In the genomic region with DNA sequence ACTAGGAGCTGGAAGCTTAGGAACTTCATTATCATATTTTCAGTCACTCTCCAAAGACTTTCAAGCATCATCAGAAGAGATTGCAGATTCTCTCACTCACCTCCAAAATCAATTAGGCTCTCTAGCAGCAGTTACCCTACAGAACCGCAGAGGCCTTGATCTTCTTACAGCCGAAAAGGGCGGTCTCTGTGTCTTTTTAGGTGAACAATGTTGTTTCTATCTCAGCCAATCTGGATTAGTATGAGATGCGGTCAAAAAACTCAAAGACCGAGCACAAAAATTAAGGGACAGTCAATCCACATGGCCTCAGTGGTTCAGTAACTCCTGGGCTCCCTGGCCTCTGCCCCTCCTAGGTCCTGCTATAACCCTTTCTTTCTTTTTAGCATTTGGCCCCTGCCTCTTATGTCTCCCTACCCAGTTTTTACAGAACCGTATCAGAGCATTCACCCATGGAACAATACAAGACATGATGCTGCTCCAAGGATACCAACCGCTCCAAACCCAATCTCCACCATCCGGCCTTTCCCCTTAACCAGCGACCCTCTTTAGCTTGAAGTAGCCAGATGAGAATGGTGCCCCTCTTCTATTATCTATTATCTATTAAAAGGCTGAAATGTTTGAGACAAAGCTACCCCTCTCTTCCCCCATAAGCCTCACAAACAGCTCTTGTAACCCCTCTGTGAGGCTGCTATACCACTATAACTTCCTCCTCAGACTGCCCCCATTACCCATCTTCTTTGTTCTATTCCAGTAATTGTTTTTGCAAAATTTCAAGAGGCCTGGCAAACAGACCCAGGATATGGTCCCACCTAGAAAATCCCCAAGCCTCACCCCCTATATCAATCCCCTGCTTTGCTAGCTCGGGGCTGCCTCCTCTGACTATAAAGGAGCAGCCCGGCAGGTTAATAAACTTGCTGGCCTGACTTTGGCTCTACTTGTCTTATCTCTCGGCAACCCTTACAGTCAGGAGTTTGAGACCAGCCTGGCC, we compare ENCODE assay signal across 18 cellular contexts. TPM values are rescaled to one million over a fixed set of nuclear protein-coding genes. Genes with fewer than 3 reads are reported as not detected.
DNase-seq lines count a peak whose midpoint lies in the region; ATAC-seq and TF ChIP-seq lines count a peak whose summit lies in the region.
"Had no signal": no experiment of that assay in that cellular context is flagged by ENCODE, and none has a peak within 500 bp of the region (broad histone marks: within the 10 kb centered on the region; RNA-seq: fewer than 3 reads in every experiment).

No MANE protein-coding gene starts in this region.

- CTCF ChIA-PET in activated CD8-positive, alpha-beta T cell treated with anti-CD3 and anti-CD28 coated beads for 36 hours (lab: Charles Lee) = interaction anchor here (0.8 to 2.3 kb wide), 7 partner anchors 8 to 78 kb away, joined by 3 to 10 read pairs (median 5); no protein-coding TSS in a partner anchor
- CTCF ChIA-PET in HEK293T (lab: Yijun Ruan, JAX) = no interaction called here

- POLR2A ChIA-PET in activated CD8-positive, alpha-beta T cell treated with anti-CD3 and anti-CD28 coated beads for 36 hours (lab: Charles Lee) = interaction anchor here (1.0 to 14.5 kb wide), 8 partner anchors 9 to 62 kb away, joined by 3 to 199 read pairs (median 6); a partner anchor contains a TSS
- POLR2A ChIA-PET in HEK293T (lab: Yijun Ruan, JAX) = no interaction called here

- intact Hi-C loops in activated CD8-positive, alpha-beta T cell treated with anti-CD3 and anti-CD28 coated beads for 36 hours (cut with micrococcal nuclease) = loop anchor here (10.0 kb wide), 1 partner anchor 52 kb away; a partner anchor contains a TSS

- H3K27me3 Mint-ChIP-seq in activated T-cell treated with anti-CD3 and anti-CD28 coated beads, Interleukin-2, amount 50 U/mL, for 4 hours (ENCODE audit: low read depth) = no peaks in the 10 kb centered on the region
- H3K27me3 Mint-ChIP-seq in activated CD8-positive, alpha-beta T cell treated with anti-CD3 and anti-CD28 coated beads for 36 hours = no peaks in the 10 kb centered on the region
- H3K27me3 Mint-ChIP-seq: IgD-negative memory B cell had no signal

- no peaks in the 10 kb centered on the region for H3K9me3 Mint-ChIP-seq in activated T-cell treated with anti-CD3 and anti-CD28 coated beads, Interleukin-2, amount 50 U/mL, for 4 hours
- no peaks in the 10 kb centered on the region for H3K9me3 Mint-ChIP-seq in activated CD8-positive, alpha-beta T cell treated with anti-CD3 and anti-CD28 coated beads for 36 hours
- H3K9me3 Mint-ChIP-seq: GM23338, IgD-negative memory B cell had no signal

- no peak overlapping the region for H3K4me3 Mint-ChIP-seq in activated T-cell treated with anti-CD3 and anti-CD28 coated beads, Interleukin-2, amount 50 U/mL, for 4 hours
- no peak overlapping the region for H3K4me3 Mint-ChIP-seq in activated CD8-positive, alpha-beta T cell treated with anti-CD3 and anti-CD28 coated beads for 36 hours
- H3K4me3 Mint-ChIP-seq: GM23338, IgD-negative memory B cell had no signal

- no peaks in the 10 kb centered on the region for H3K36me3 Mint-ChIP-seq in activated T-cell treated with anti-CD3 and anti-CD28 coated beads, Interleukin-2, amount 50 U/mL, for 4 hours (ENCODE audit: insufficient read depth)
- peaks cover 12% of the 10 kb centered on the region for H3K36me3 Mint-ChIP-seq in activated CD8-positive, alpha-beta T cell treated with anti-CD3 and anti-CD28 coated beads for 36 hours (ENCODE audit: low read depth)

- peaks cover 10% of the 10 kb centered on the region for H3K4me1 Mint-ChIP-seq in activated T-cell treated with anti-CD3 and anti-CD28 coated beads, Interleukin-2, amount 50 U/mL, for 4 hours (ENCODE audit: low read depth)
- peaks cover 16% of the 10 kb centered on the region for H3K4me1 Mint-ChIP-seq in activated CD8-positive, alpha-beta T cell treated with anti-CD3 and anti-CD28 coated beads for 36 hours (ENCODE audit: low read depth)
- H3K4me1 Mint-ChIP-seq: GM23338, IgD-negative memory B cell had no signal

- no peak overlapping the region for H3K27ac Mint-ChIP-seq in activated CD8-positive, alpha-beta T cell treated with anti-CD3 and anti-CD28 coated beads for 36 hours
- H3K27ac Mint-ChIP-seq: GM23338, IgD-negative memory B cell had no signal

- DNase-seq in activated T-cell treated with anti-CD3 and anti-CD28 coated beads, Interleukin-2, amount 50 U/mL, for 4 hours = no peak
- no peak for DNase-seq in activated T-cell treated with anti-CD3 and anti-CD28 coated beads for 4 hours
- DNase-seq in DMS79 (lab: John Stamatoyannopoulos, UW) = peak; percentile 73
- DNase-seq in activated CD8-positive, alpha-beta T cell treated with anti-CD3 and anti-CD28 coated beads for 36 hours = peak; percentile 58
- DNase-seq in stimulated activated naive CD8-positive, alpha-beta T cell treated with anti-CD3 and anti-CD28 coated beads, Interleukin-15, Interleukin-2, amounts not matched to agents 100 U/mL and 50 U/mL, for 24 hours = no peak
- no peak for DNase-seq in HEK293T (ENCODE audit: extremely low spot score)
- DNase-seq: HCEC 1CT, NCI-H1105 treated with DMSO at 0.1 percent for 48 hours, NCI-H1694 treated with DMSO at 0.1 percent for 48 hours, NCI-H2107, NCI-H345, NCI-H526, PC-3, SIG-M5 had no signal

- TF ChIP-seq CTCF in activated CD8-positive, alpha-beta T cell treated with anti-CD3 and anti-CD28 coated beads for 36 hours (IDR thresholded peaks at IDR 0.05) = no peak

- peak; percentile 33 to 57 for ATAC-seq in activated T-cell treated with anti-CD3 and anti-CD28 coated beads, Interleukin-2, amount 50 U/mL, for 4 hours
- peak; percentile 32 for ATAC-seq in activated CD8-positive, alpha-beta T cell treated with anti-CD3 and anti-CD28 coated beads for 36 hours
- peak; percentile 17 for ATAC-seq in stimulated activated naive CD8-positive, alpha-beta T cell treated with anti-CD3 and anti-CD28 coated beads, Interleukin-15, Interleukin-2, amounts not matched to agents 100 U/mL and 50 U/mL, for 24 hours
- no peak for ATAC-seq in HG03095 (IDR thresholded peaks at IDR 0.05; ENCODE audit: unreplicated experiment)
- ATAC-seq: GM23338, PC-3 had no signal

TF ChIP-seq in HEK293T, 16 proteins besides CTCF, POLR2A, EP300 and RAD21:
- TF ChIP-seq L3MBTL2 (conservative IDR thresholded peaks at IDR 0.05) = no peak
- TF ChIP-seq NFRKB (IDR thresholded peaks at IDR 0.05) = no peak
- no peak for TF ChIP-seq ELF4 (IDR thresholded peaks at IDR 0.05)
- no peak for TF ChIP-seq TARDBP (IDR thresholded peaks at IDR 0.05)
- TF ChIP-seq FOXM1 (IDR thresholded peaks at IDR 0.05; ENCODE audit: borderline replicate concordance) = no peak
- TF ChIP-seq BHLHE40 (IDR thresholded peaks at IDR 0.05; ENCODE audit: borderline replicate concordance) = no peak
- TF ChIP-seq SP1 (IDR thresholded peaks at IDR 0.05) = no peak
- TF ChIP-seq FOXK2 (IDR thresholded peaks at IDR 0.05) = no peak
- no peak for TF ChIP-seq ZNF384 (IDR thresholded peaks at IDR 0.05)
- no peak for TF ChIP-seq FOXA1 (IDR thresholded peaks at IDR 0.05)
- TF ChIP-seq SUZ12 (IDR thresholded peaks at IDR 0.05) = no peak

RNA-seq across cellular contexts. Expression of a gene that starts 18.7 kb away (rescaled TPM):
- under 1 TPM in 2 of 3 donors, not detected in 1; 0.14 to 0.25 TPM for total RNA-seq in activated T-cell treated with anti-CD3 and anti-CD28 coated beads, Interleukin-2, amount 50 U/mL, for 4 hours
- 1 to 10 TPM; 3.5 to 3.9 TPM for total RNA-seq in activated CD8-positive, alpha-beta T cell treated with anti-CD3 and anti-CD28 coated beads for 36 hours
- total RNA-seq: A673, GM23338 had no signal

RNA-seq across cellular contexts. Expression of a gene that starts 48.5 kb away (rescaled TPM):
- total RNA-seq in activated T-cell treated with anti-CD3 and anti-CD28 coated beads, Interleukin-2, amount 50 U/mL, for 4 hours = 1,000 to 10,000 TPM; 3,836 to 4,068 (median 3,869) TPM
- 1,000 to 10,000 TPM; 4,199 to 4,245 TPM for total RNA-seq in activated CD8-positive, alpha-beta T cell treated with anti-CD3 and anti-CD28 coated beads for 36 hours

Comparison
In these comparisons a context has a peak if more than half of its experiments do, and no peak if none do; other contexts are left out.
1. DNase-seq: peak in DMS79 (single experiment) and activated CD8-positive, alpha-beta T cell treated with anti-CD3 and anti-CD28 coated beads for 36 hours (single experiment); none in activated T-cell treated with anti-CD3 and anti-CD28 coated beads, Interleukin-2, amount 50 U/mL, for 4 hours (single experiment), activated T-cell treated with anti-CD3 and anti-CD28 coated beads for 4 hours (single experiment), stimulated activated naive CD8-positive, alpha-beta T cell treated with anti-CD3 and anti-CD28 coated beads, Interleukin-15, Interleukin-2, amounts not matched to agents 100 U/mL and 50 U/mL, for 24 hours (single experiment) and HEK293T (single experiment).